In the genomic region with DNA sequence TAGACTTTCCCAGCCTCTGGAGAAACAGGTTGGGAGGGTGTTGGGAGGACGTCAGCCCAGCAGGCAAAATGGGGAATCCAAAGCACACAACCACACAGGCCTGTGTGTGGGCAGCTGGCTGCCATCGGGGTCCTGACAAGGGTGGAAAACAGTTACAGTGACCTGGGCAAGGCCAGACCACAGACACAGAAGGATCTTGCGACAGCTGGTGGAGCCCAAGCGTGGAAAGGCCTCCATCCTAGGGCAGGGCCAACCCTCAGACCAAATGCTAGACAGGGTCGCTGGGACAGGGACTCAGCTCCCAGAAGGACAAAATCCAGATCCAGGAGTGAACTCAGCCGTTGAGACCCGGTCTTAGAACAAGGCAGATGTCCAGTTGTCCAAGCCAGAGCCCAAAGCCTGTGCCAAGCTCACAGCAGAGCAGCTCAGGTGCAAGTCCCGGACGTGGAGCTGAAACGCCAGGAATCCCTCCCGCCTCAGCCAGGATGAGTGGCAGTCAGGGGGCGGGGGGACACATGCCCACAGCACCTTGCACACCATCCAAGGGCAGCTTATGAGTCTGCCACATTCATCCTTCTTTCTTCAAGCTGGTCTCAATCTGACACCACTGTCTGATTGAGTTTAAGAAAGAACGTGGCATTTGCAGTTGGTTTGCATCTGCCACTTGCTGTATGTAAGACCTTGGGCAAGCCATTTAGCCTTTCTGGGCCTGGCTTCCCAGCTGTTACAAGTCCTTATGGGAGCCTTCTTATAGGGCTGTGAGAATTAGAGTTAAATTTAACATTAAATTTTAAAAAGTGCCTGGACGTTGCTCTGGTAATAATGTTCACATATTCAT, we compare ENCODE assay signal across 31 cellular contexts. TPM values are rescaled to one million over a fixed set of nuclear protein-coding genes. Genes with fewer than 3 reads are reported as not detected.
DNase-seq lines count a peak whose midpoint lies in the region; ATAC-seq, FAIRE-seq and TF ChIP-seq lines count a peak whose summit lies in the region.
"Had no signal": no experiment of that assay in that cellular context is flagged by ENCODE, and none has a peak within 500 bp of the region (broad histone marks: within the 10 kb centered on the region; RNA-seq: fewer than 3 reads in every experiment).

No MANE protein-coding gene starts in this region.

- BruUV-seq in GM12878 (replicated peaks; lab: Mats Ljungman, UMichigan) = no TSS peak

- H3K36me3 Mint-ChIP-seq in activated CD4-positive, alpha-beta T cell treated with anti-CD3 and anti-CD28 coated beads for 36 hours (ENCODE audit: low read depth) = peaks cover 31% of the 10 kb centered on the region
- H3K36me3 Mint-ChIP-seq in progenitor cell of endocrine pancreas (ENCODE audit: insufficient read depth) = peaks cover 5% of the 10 kb centered on the region
- H3K36me3 Mint-ChIP-seq: WTC11 had no signal

- no peaks in the 10 kb centered on the region for H3K79me2 ChIP-seq in GM12878 (ENCODE audit: control insufficient read depth, insufficient read depth, low read length)

- peaks cover 20% of the 10 kb centered on the region for H3K4me1 Mint-ChIP-seq in activated CD4-positive, alpha-beta T cell treated with anti-CD3 and anti-CD28 coated beads for 36 hours
- H3K4me1 Mint-ChIP-seq in progenitor cell of endocrine pancreas (ENCODE audit: low read depth) = no peaks in the 10 kb centered on the region
- H3K4me1 Mint-ChIP-seq: GM23338, neural progenitor cell, WTC11 had no signal

- no peaks in the 10 kb centered on the region for H4K20me1 ChIP-seq in GM12878 (ENCODE audit: control insufficient read depth, insufficient read depth)

- peak overlapping the region; percentile 33 for H3K27ac Mint-ChIP-seq in activated CD4-positive, alpha-beta T cell treated with anti-CD3 and anti-CD28 coated beads for 36 hours
- H3K27ac Mint-ChIP-seq in progenitor cell of endocrine pancreas = peak overlapping the region; percentile 41
- H3K27ac Mint-ChIP-seq: activated CD4-positive, alpha-beta memory T cell treated with anti-CD3 and anti-CD28 coated beads, Interleukin-2, amount 10 ng/mL, durations not matched to agents 7 days and 5 days; GM23338; HFFc6; neural progenitor cell; WTC11 had no signal

- no peak overlapping the region for H3K4me2 ChIP-seq in GM12878 (ENCODE audit: control insufficient read depth, insufficient read depth)
- H3K4me2 ChIP-seq: GM23338, neural progenitor cell had no signal

- in situ Hi-C loops in GM12878 (cut with MboI) = no loop called here

- no peak overlapping the region for H3K9ac ChIP-seq in GM12878 (ENCODE audit: control insufficient read depth, insufficient read depth, low read length)
- H3K9ac ChIP-seq: neural progenitor cell had no signal

- TF ChIP-seq EP300 in GM12878 (IDR thresholded peaks at IDR 0.05; ENCODE audit: borderline replicate concordance in 1 of 2, control insufficient read depth in 1 of 2, low read depth in 2 of 2, low read length in 2 of 2) = no peak

- no peaks in the 10 kb centered on the region for H3K9me3 ChIP-seq in GM12878 (replicated peaks; ENCODE audit: control insufficient read depth, insufficient read depth, low read length)
- H3K9me3 ChIP-seq: spleen had no signal

- no peaks in the 10 kb centered on the region for H3K27me3 Mint-ChIP-seq in activated CD4-positive, alpha-beta T cell treated with anti-CD3 and anti-CD28 coated beads for 36 hours
- no peaks in the 10 kb centered on the region for H3K27me3 Mint-ChIP-seq in progenitor cell of endocrine pancreas
- H3K27me3 Mint-ChIP-seq: activated CD4-positive, alpha-beta memory T cell treated with anti-CD3 and anti-CD28 coated beads, Interleukin-2, amount 10 ng/mL, durations not matched to agents 7 days and 5 days; effector memory CD8-positive, alpha-beta T cell had no signal

- H3K4me3 Mint-ChIP-seq in activated CD4-positive, alpha-beta T cell treated with anti-CD3 and anti-CD28 coated beads for 36 hours = no peak overlapping the region
- no peak overlapping the region for H3K4me3 Mint-ChIP-seq in progenitor cell of endocrine pancreas (ENCODE audit: low read depth)
- H3K4me3 Mint-ChIP-seq: activated CD4-positive, alpha-beta memory T cell treated with anti-CD3 and anti-CD28 coated beads, Interleukin-2, amount 10 ng/mL, durations not matched to agents 7 days and 5 days; CD14-positive monocyte; effector memory CD8-positive, alpha-beta T cell; GM23338; HFFc6; neural progenitor cell; WTC11 had no signal

- no peak overlapping the region for H3K27ac ChIP-seq in GM12878 (ENCODE audit: control insufficient read depth, insufficient read depth)
- H3K27ac ChIP-seq in foreskin keratinocyte = no peak overlapping the region
- H3K27ac ChIP-seq: coronary artery, HL-60, neural progenitor cell, spleen had no signal

- no peak for DNase-seq in activated CD4-positive, alpha-beta T cell treated with anti-CD3 and anti-CD28 coated beads for 36 hours
- no peak for DNase-seq in activated CD4-positive, alpha-beta T cell treated with anti-CD3 and anti-CD28 coated beads for 1 hour
- DNase-seq in LHCN-M2 (ENCODE audit: low read depth) (peak; percentile 19), GM12878 (ENCODE audit: low read depth, low spot score) (no peak), progenitor cell of endocrine pancreas (ENCODE audit: low spot score, unreplicated experiment) (no peak), foreskin keratinocyte (no peak)
- no peak for DNase-seq in activated CD4-positive, CD25-positive, alpha-beta regulatory T cell (lab: John Stamatoyannopoulos, UW)
- DNase-seq: 8988T; activated CD4-positive, alpha-beta memory T cell treated with anti-CD3 and anti-CD28 coated beads, Interleukin-2, amount 10 ng/mL, durations not matched to agents 7 days and 5 days; activated gamma-delta T cell; effector memory CD8-positive, alpha-beta T cell; HFFc6; midbrain; NCI-H1105; NCI-H1930; NCI-H2227 treated with DMSO at 0.1 percent for 48 hours; NCI-H526 treated with DMSO at 0.1 percent for 48 hours; right cardiac atrium; SHP77; spleen; T-helper 9 cell had no signal

- H2AFZ ChIP-seq in GM12878 (ENCODE audit: control insufficient read depth, low read depth, low read length) = no peak overlapping the region
- H2AFZ ChIP-seq: GM23338, neural progenitor cell had no signal

- FAIRE-seq in GM12878 (lab: Jason Lieb, UNC) = no peak
- FAIRE-seq: GM12891, HepG2, keratinocyte had no signal

- H3K36me3 ChIP-seq in GM12878 (ENCODE audit: control insufficient read depth in 2 of 2, insufficient read depth in 2 of 2, low read length in 1 of 2) = peaks cover 18 to 34% of the 10 kb centered on the region in 2 experiments; a peak in 3 of 4 replicates
- H3K36me3 ChIP-seq: neural progenitor cell had no signal

- H3K9me3 Mint-ChIP-seq in activated CD4-positive, alpha-beta T cell treated with anti-CD3 and anti-CD28 coated beads for 36 hours (ENCODE audit: low read depth) = no peaks in the 10 kb centered on the region
- H3K9me3 Mint-ChIP-seq in progenitor cell of endocrine pancreas (ENCODE audit: low read depth) = no peaks in the 10 kb centered on the region
- H3K9me3 Mint-ChIP-seq: activated CD4-positive, alpha-beta memory T cell treated with anti-CD3 and anti-CD28 coated beads, Interleukin-2, amount 10 ng/mL, durations not matched to agents 7 days and 5 days; effector memory CD8-positive, alpha-beta T cell; GM23338; HFFc6; neural progenitor cell; WTC11 had no signal

- CTCF ChIA-PET in activated CD4-positive, alpha-beta T cell treated with anti-CD3 and anti-CD28 coated beads for 36 hours (lab: Charles Lee) = interaction anchor here (0.5 to 1.9 kb wide), 4 partner anchors 14 to 604 kb away, joined by 3 to 8 read pairs (median 5); no protein-coding TSS in a partner anchor
- CTCF ChIA-PET in GM12878 (lab: Yijun Ruan, JAX) = interaction anchor here (1.2 to 1.8 kb wide), 4 partner anchors 10 to 71 kb away, joined by 3 to 5 read pairs (median 4); no protein-coding TSS in a partner anchor

- intact Hi-C loops in activated CD4-positive, alpha-beta T cell treated with anti-CD3 and anti-CD28 coated beads for 36 hours (cut with DNase I, micrococcal nuclease) = no loop called here
- intact Hi-C loops in GM12878 (cut with micrococcal nuclease; ENCODE audit: unreplicated experiment) = no loop called here

- ATAC-seq in activated CD4-positive, alpha-beta T cell treated with anti-CD3 and anti-CD28 coated beads for 36 hours = no peak
- ATAC-seq in GM12878 = no peak
- no peak for ATAC-seq in foreskin keratinocyte
- no peak for ATAC-seq in GM21526 (IDR thresholded peaks at IDR 0.05; ENCODE audit: low FRiP score, unreplicated experiment)
- ATAC-seq: effector memory CD8-positive, alpha-beta T cell; right cardiac atrium; WTC11 had no signal

- SMC1A ChIA-PET in GM12878 (lab: Charles Lee; ENCODE audit: uncharacterized antibody, unreplicated experiment) = no interaction called here

- no peak for TF ChIP-seq RAD21 in GM12878 (IDR thresholded peaks at IDR 0.05; ENCODE audit: insufficient read depth, low read depth, low read length)

- TF ChIP-seq CTCF in GM12878 (IDR thresholded peaks at IDR 0.05 in 2 of 3, conservative IDR thresholded peaks at IDR 0.05 in 1 of 3; ENCODE audit: control insufficient read depth in 2 of 3, extremely low read depth in 1 of 3, insufficient read depth in 1 of 3, low read depth in 3 of 3, low read length in 3 of 3) (no peak), progenitor cell of endocrine pancreas (IDR thresholded peaks at IDR 0.05; ENCODE audit: unreplicated experiment) (no peak), foreskin keratinocyte (conservative IDR thresholded peaks at IDR 0.05) (no peak)

- H3K4me1 ChIP-seq in GM12878 (ENCODE audit: control insufficient read depth, insufficient read depth, low read length) = no peaks in the 10 kb centered on the region
- H3K4me1 ChIP-seq in foreskin keratinocyte = no peaks in the 10 kb centered on the region
- H3K4me1 ChIP-seq: neural progenitor cell had no signal

- TF ChIP-seq POLR2A in GM12878 (IDR thresholded peaks at IDR 0.05; ENCODE audit: low read depth, low read length) = 0 out of 2 replicates have a peak, but pooled peaks have one; percentile 27

- H3K27me3 ChIP-seq in GM12878 (replicated peaks in 1 of 2; ENCODE audit: control insufficient read depth in 2 of 2, insufficient read depth in 2 of 2, low read length in 1 of 2) (no peaks in the 10 kb centered on the region), foreskin keratinocyte (no peaks in the 10 kb centered on the region)
- H3K27me3 ChIP-seq: neural progenitor cell, spleen had no signal

- RAD21 ChIA-PET in GM12878 (lab: Charles Lee; ENCODE audit: unreplicated experiment) = no interaction called here

- POLR2A ChIA-PET in activated CD4-positive, alpha-beta T cell treated with anti-CD3 and anti-CD28 coated beads for 36 hours (lab: Charles Lee) = interaction anchor here (0.5 kb wide), 1 partner anchor 22 kb away, joined by 4 read pairs; no protein-coding TSS in a partner anchor
- POLR2A ChIA-PET in GM12878 (lab: Charles Lee) = no interaction called here

- no peak overlapping the region for H3K4me3 ChIP-seq in GM12878
- H3K4me3 ChIP-seq: coronary artery, GM23338, neural progenitor cell, spleen had no signal

- WGBS in GM12878 (ENCODE audit: insufficient coverage, insufficient replicate concordance, low lambda C conversion rate, missing lambda C conversion rate) = 87% methylated on average over 14 of the region's 14 CpGs

RNA-seq across cellular contexts. Expression of gene DEGS2, which starts 37.6 kb away (rescaled TPM):
- 1 to 10 TPM; 2.6 to 2.8 TPM for total RNA-seq in activated CD4-positive, alpha-beta T cell treated with anti-CD3 and anti-CD28 coated beads for 36 hours
- total RNA-seq in LHCN-M2 (2014; rRNA removed) = 0.58 TPM in 1 of 2 replicates, not detected in the other
- polyA plus RNA-seq in LHCN-M2 (2012) = 0.11 TPM
- 1.4 and 2.3 TPM in 2 replicates for total RNA-seq in GM12878 (2013; cell fraction: nucleolus; rRNA removed)
- total RNA-seq in GM12878 (2014; rRNA removed) = 0.87 and 1.1 TPM in 2 replicates
- 0.05 and 0.45 TPM in 2 replicates for total RNA-seq in GM12878 (2014; rRNA removed; fragmentation: Illumina TruSeq; extraction: Trizol)
- 1.8 and 2.5 TPM in 2 replicates for total RNA-seq in GM12878 (2021)
- not detected for polyA plus RNA-seq in GM12878 (2011; ENCODE audit: low read depth)
- polyA plus RNA-seq in GM12878 (2011; rRNA removed) = 0.07 TPM in 1 of 2 replicates, not detected in the other
- polyA plus RNA-seq in GM12878 (2011; cell fraction: cytosol; rRNA removed) = 0.04 and 0.07 TPM in 2 replicates
- polyA plus RNA-seq in GM12878 (2011; cell fraction: nucleus; rRNA removed) = 0.19 and 0.51 TPM in 2 replicates
- 0.51 and 0.80 TPM in 2 replicates for polyA plus RNA-seq in GM12878 (2012)
- 0.01 and 0.03 TPM in 2 replicates for polyA plus RNA-seq in GM12878 (2014; fragmentation: Illumina TruSeq; extraction: Trizol)
- under 1 TPM in 1 of 2 experiments, not detected in 1; 0.62 TPM for polyA plus RNA-seq in GM12878 (2014; fragmentation: Nextera tagmentation; extraction: Ambion mirVana)
- 0.26 and 0.66 TPM in 2 replicates for polyA plus RNA-seq in GM12878 (2014; rRNA removed)
- under 1 TPM; 0.06 to 0.52 TPM for polyA plus RNA-seq in GM12878 (2016; fragmentation: Nextera tagmentation; extraction: Ambion mirVana)
- polyA minus RNA-seq in GM12878 (2011; rRNA and poly(A)+ RNA removed) = 0.10 TPM in 1 of 2 replicates, not detected in the other
- not detected in 2 replicates for polyA minus RNA-seq in GM12878 (2011; cell fraction: cytosol; rRNA and poly(A)+ RNA removed)
- polyA minus RNA-seq in GM12878 (2011; cell fraction: nucleus; rRNA and poly(A)+ RNA removed) = 0.10 and 0.24 TPM in 2 replicates
- 0.73 and 1.3 TPM in 2 replicates for total RNA-seq in progenitor cell of endocrine pancreas
- 0.07 TPM in 1 of 2 replicates, not detected in the other for total RNA-seq in foreskin keratinocyte
- polyA plus RNA-seq in foreskin keratinocyte = 0.04 and 0.14 TPM in 2 replicates
- total RNA-seq: HFFc6 had no signal

RNA-seq across cellular contexts. Expression of gene EVL, which starts 56.6 kb away (rescaled TPM):
- 100 to 1,000 TPM; 249 to 378 TPM for total RNA-seq in activated CD4-positive, alpha-beta T cell treated with anti-CD3 and anti-CD28 coated beads for 36 hours
- 24.1 and 169 TPM in 2 replicates for total RNA-seq in LHCN-M2 (2014; rRNA removed)
- polyA plus RNA-seq in LHCN-M2 (2012) = 23.0 TPM
- total RNA-seq in GM12878 (2013; cell fraction: nucleolus; rRNA removed) = 1,242 and 1,365 TPM in 2 replicates
- 92.2 and 98.6 TPM in 2 replicates for total RNA-seq in GM12878 (2014; rRNA removed)
- 87.4 and 87.6 TPM in 2 replicates for total RNA-seq in GM12878 (2014; rRNA removed; fragmentation: Illumina TruSeq; extraction: Trizol)
- 104 and 112 TPM in 2 replicates for total RNA-seq in GM12878 (2021)
- 102 TPM for polyA plus RNA-seq in GM12878 (2011; ENCODE audit: low read depth)
- 226 and 341 TPM in 2 replicates for polyA plus RNA-seq in GM12878 (2011; rRNA removed)
- 282 and 297 TPM in 2 replicates for polyA plus RNA-seq in GM12878 (2011; cell fraction: cytosol; rRNA removed)
- 1,111 and 1,225 TPM in 2 replicates for polyA plus RNA-seq in GM12878 (2011; cell fraction: nucleus; rRNA removed)
- polyA plus RNA-seq in GM12878 (2012) = 138 and 162 TPM in 2 replicates
- 115 and 128 TPM in 2 replicates for polyA plus RNA-seq in GM12878 (2014; fragmentation: Illumina TruSeq; extraction: Trizol)
- 10 to 100 TPM; 11.9 to 13.6 TPM for polyA plus RNA-seq in GM12878 (2014; fragmentation: Nextera tagmentation; extraction: Ambion mirVana)
- polyA plus RNA-seq in GM12878 (2014; rRNA removed) = 118 and 128 TPM in 2 replicates
- 10 to 100 TPM; 33.5 to 35.4 TPM for polyA plus RNA-seq in GM12878 (2016; fragmentation: Nextera tagmentation; extraction: Ambion mirVana)
- 273 and 309 TPM in 2 replicates for polyA minus RNA-seq in GM12878 (2011; rRNA and poly(A)+ RNA removed)
- polyA minus RNA-seq in GM12878 (2011; cell fraction: cytosol; rRNA and poly(A)+ RNA removed) = 71.8 and 79.0 TPM in 2 replicates
- 230 and 324 TPM in 2 replicates for polyA minus RNA-seq in GM12878 (2011; cell fraction: nucleus; rRNA and poly(A)+ RNA removed)
- 207 and 216 TPM in 2 replicates for total RNA-seq in progenitor cell of endocrine pancreas
- 16.9 and 17.0 TPM in 2 replicates for total RNA-seq in foreskin keratinocyte
- polyA plus RNA-seq in foreskin keratinocyte = 16.8 and 20.6 TPM in 2 replicates
